Comparison of ENCODE assay signal across 22 cellular contexts in the genomic region with DNA sequence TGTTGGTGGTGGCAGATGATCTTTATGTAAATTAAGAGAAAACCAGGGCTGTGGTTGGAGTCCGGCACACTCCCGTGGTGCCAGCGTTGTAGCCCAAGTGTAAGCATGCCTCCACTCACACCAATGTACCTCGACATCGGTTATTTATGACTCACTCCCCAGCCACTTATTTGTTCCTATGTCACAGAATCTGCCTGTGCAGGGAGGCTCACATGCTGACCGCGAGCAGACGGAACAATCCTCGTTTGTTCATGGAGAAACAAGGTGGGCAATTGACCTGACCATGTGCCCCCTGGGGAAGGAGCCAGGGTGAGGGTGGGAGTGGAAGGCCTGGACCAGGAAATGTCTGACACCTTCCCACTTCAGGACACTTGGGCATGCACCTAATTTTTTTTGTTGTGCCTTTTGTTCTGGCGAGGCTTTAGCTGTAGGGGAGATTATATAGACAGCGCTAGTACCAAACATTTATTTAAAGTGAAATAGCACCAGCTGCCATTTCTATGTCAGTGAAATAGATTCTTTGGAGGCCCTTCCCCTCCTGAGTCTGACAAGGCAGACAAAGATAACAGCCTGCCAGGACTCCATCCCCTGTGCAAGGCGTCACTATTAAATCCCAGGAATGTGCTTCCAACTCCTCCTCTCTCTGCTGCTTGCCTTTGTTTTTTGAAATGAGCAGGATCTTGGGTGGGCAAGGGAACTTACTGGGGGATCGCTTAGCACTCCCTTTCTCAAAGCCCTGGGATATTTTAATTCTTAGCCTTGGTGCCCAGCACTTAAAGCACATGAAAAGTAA.
A peak's percentile ranks its signal among the peaks of the same experiment; 100 is the strongest.
DNase-seq lines count a peak whose midpoint lies in the region; ATAC-seq and TF ChIP-seq lines count a peak whose summit lies in the region.
"Had no signal": no experiment of that assay in that cellular context is flagged by ENCODE, and none has a peak within 500 bp of the region (broad histone marks: within the 10 kb centered on the region; RNA-seq: fewer than 3 reads in every experiment).

No MANE protein-coding gene starts in this region.

- H3K4me3 Mint-ChIP-seq in activated naive CD4-positive, alpha-beta T cell treated with anti-CD3 and anti-CD28 coated beads, Interleukin-2, amount 50 U/mL, for 24 hours = peak overlapping the region; percentile 30
- peak overlapping the region in 2 of 3 donors; percentile 39 to 57 for H3K4me3 Mint-ChIP-seq in T-cell
- H3K4me3 Mint-ChIP-seq in stimulated activated naive B cell treated with anti-CD40 and anti-IgM and Interleukin-4, amounts not matched to agents 10 μg/mL and 1 μg/mL and 100 μg/mL, for 72 hours = no peak overlapping the region

- no peak for DNase-seq in activated naive CD4-positive, alpha-beta T cell (lab: John Stamatoyannopoulos, UW)
- DNase-seq in T-cell (no peak), left kidney (ENCODE audit: low read depth, low spot score) (peak; percentile 56), SK-N-SH (no peak)
- no peak for DNase-seq in stimulated activated naive B cell treated with anti-CD40 and anti-IgM and Interleukin-4, amounts not matched to agents 10 μg/mL and 1 μg/mL and 100 μg/mL, for 72 hours
- no peak for DNase-seq in central memory CD4-positive, alpha-beta T cell
- DNase-seq: activated CD4-positive, alpha-beta T cell treated with anti-CD3 and anti-CD28 coated beads for 48 hours; activated CD8-positive, alpha-beta memory T cell treated with anti-CD3 and anti-CD28 coated beads, Interleukin-2, amount 50 U/mL, for 4 hours; activated naive CD4-positive, alpha-beta T cell treated with Interleukin-2 at 50 U/mL for 16 hours; head of caudate nucleus; KBM-7; naive B cell; NCI-H1694; NCI-H345; RPMI8226; stimulated activated CD4-positive, alpha-beta T cell treated with anti-CD3 and anti-CD28 coated beads, Interleukin-2, amount 100 ng/mL, for 48 hours; uterus had no signal

- TF ChIP-seq CTCF in SK-N-SH (IDR thresholded peaks at IDR 0.05) = no peak

- CTCF ChIA-PET in T-cell (lab: Charles Lee) = no interaction called here
- CTCF ChIA-PET in SK-N-SH (lab: Yijun Ruan, JAX) = interaction anchor here (0.7 kb wide), 1 partner anchor 9 kb away, joined by 4 read pairs; no protein-coding TSS in a partner anchor

- no peaks in the 10 kb centered on the region; the same call in 1 of the 2 replicates for H3K9me3 ChIP-seq in SK-N-SH
- H3K9me3 ChIP-seq: uterus had no signal

- no peaks in the 10 kb centered on the region for H3K27me3 Mint-ChIP-seq in activated naive CD4-positive, alpha-beta T cell treated with anti-CD3 and anti-CD28 coated beads, Interleukin-2, amount 50 U/mL, for 24 hours
- no peaks in the 10 kb centered on the region for H3K27me3 Mint-ChIP-seq in T-cell
- no peaks in the 10 kb centered on the region for H3K27me3 Mint-ChIP-seq in stimulated activated naive B cell treated with anti-CD40 and anti-IgM and Interleukin-4, amounts not matched to agents 10 μg/mL and 1 μg/mL and 100 μg/mL, for 72 hours
- H3K27me3 Mint-ChIP-seq: naive B cell had no signal

- H3K4me3 ChIP-seq in SK-N-SH (ENCODE audit: low read depth in 2 of 2, low read length in 1 of 2) = no peak overlapping the region
- H3K4me3 ChIP-seq: BLaER1 treated with 17β-estradiol and CSF1 and Interleukin-3, amounts not matched to agents 10 nM and 100 nM; GM12878; lung; uterus had no signal

- H3K4me2 ChIP-seq in SK-N-SH = no peak overlapping the region
- H3K4me2 ChIP-seq: BLaER1 treated with 17β-estradiol and CSF1 and Interleukin-3, amounts not matched to agents 10 nM and 100 nM had no signal

- H2AFZ ChIP-seq in SK-N-SH (ENCODE audit: low read depth) = no peak overlapping the region

- peaks cover 9% of the 10 kb centered on the region for H3K36me3 Mint-ChIP-seq in activated naive CD4-positive, alpha-beta T cell treated with anti-CD3 and anti-CD28 coated beads, Interleukin-2, amount 50 U/mL, for 24 hours
- peaks cover 4% of the 10 kb centered on the region for H3K36me3 Mint-ChIP-seq in T-cell
- peaks cover 0 to 5% of the 10 kb centered on the region in 2 donors for H3K36me3 Mint-ChIP-seq in stimulated activated naive B cell treated with anti-CD40 and anti-IgM and Interleukin-4, amounts not matched to agents 10 μg/mL and 1 μg/mL and 100 μg/mL, for 72 hours

- peaks cover 6% of the 10 kb centered on the region for H3K9me3 Mint-ChIP-seq in activated naive CD4-positive, alpha-beta T cell treated with anti-CD3 and anti-CD28 coated beads, Interleukin-2, amount 50 U/mL, for 24 hours
- H3K9me3 Mint-ChIP-seq in T-cell = no peaks in the 10 kb centered on the region
- H3K9me3 Mint-ChIP-seq in stimulated activated naive B cell treated with anti-CD40 and anti-IgM and Interleukin-4, amounts not matched to agents 10 μg/mL and 1 μg/mL and 100 μg/mL, for 72 hours = peaks cover 0 to 3% of the 10 kb centered on the region in 2 donors

- no peaks in the 10 kb centered on the region for H3K79me2 ChIP-seq in SK-N-SH (ENCODE audit: insufficient read depth)

- H3K27ac ChIP-seq in SK-N-SH (ENCODE audit: low read depth in 2 of 2, low read length in 1 of 2) = no peak overlapping the region
- H3K27ac ChIP-seq: BLaER1 treated with 17β-estradiol and CSF1 and Interleukin-3, amounts not matched to agents 10 nM and 100 nM; uterus had no signal

- no peaks in the 10 kb centered on the region for H3K27me3 ChIP-seq in SK-N-SH (ENCODE audit: insufficient read depth)
- H3K27me3 ChIP-seq: BLaER1 treated with 17β-estradiol and CSF1 and Interleukin-3, amounts not matched to agents 10 nM and 100 nM; uterus had no signal

- no peaks in the 10 kb centered on the region for H3K4me1 ChIP-seq in SK-N-SH (ENCODE audit: control insufficient read depth in 1 of 2, insufficient read depth in 2 of 2, low read depth in 1 of 2, low read length in 1 of 2)
- H3K4me1 ChIP-seq: uterus had no signal

- H3K36me3 ChIP-seq in SK-N-SH (replicated peaks in 1 of 2; ENCODE audit: control insufficient read depth in 1 of 2, insufficient read depth in 2 of 2, low read length in 1 of 2) = no peaks in the 10 kb centered on the region
- H3K36me3 ChIP-seq: BLaER1 treated with 17β-estradiol and CSF1 and Interleukin-3, amounts not matched to agents 10 nM and 100 nM; uterus had no signal

- H3K9ac ChIP-seq in SK-N-SH = no peak overlapping the region
- H3K9ac ChIP-seq: BLaER1 treated with 17β-estradiol and CSF1 and Interleukin-3, amounts not matched to agents 10 nM and 100 nM had no signal

- H3K4me1 Mint-ChIP-seq in activated naive CD4-positive, alpha-beta T cell treated with anti-CD3 and anti-CD28 coated beads, Interleukin-2, amount 50 U/mL, for 24 hours = peaks cover 74% of the 10 kb centered on the region
- H3K4me1 Mint-ChIP-seq in T-cell = peaks cover 70 to 79% (median 78%) of the 10 kb centered on the region in 3 donors
- peaks cover 35 to 57% of the 10 kb centered on the region in 2 donors for H3K4me1 Mint-ChIP-seq in stimulated activated naive B cell treated with anti-CD40 and anti-IgM and Interleukin-4, amounts not matched to agents 10 μg/mL and 1 μg/mL and 100 μg/mL, for 72 hours

- ATAC-seq in T-cell (replicated peaks in 1 of 4) (no peak), GM18861 (IDR thresholded peaks at IDR 0.05; ENCODE audit: unreplicated experiment) (no peak)
- no peak for ATAC-seq in stimulated activated naive B cell treated with anti-CD40 and anti-IgM and Interleukin-4, amounts not matched to agents 10 μg/mL and 1 μg/mL and 100 μg/mL, for 72 hours (replicated peaks)
- ATAC-seq: GM12878 had no signal

- TF ChIP-seq RAD21 in SK-N-SH (IDR thresholded peaks at IDR 0.05; ENCODE audit: low read length) = no peak

- TF ChIP-seq EP300 in SK-N-SH (IDR thresholded peaks at IDR 0.05; ENCODE audit: borderline replicate concordance in 1 of 2, low read depth in 1 of 2, low read length in 1 of 2) = no peak

- H3F3A ChIP-seq in SK-N-SH (replicated peaks; ENCODE audit: insufficient read depth) = no peaks in the 10 kb centered on the region

- POLR2A ChIA-PET in T-cell (lab: Charles Lee) = interaction anchor here in 1 of 2 donors (0.6 kb wide), 1 partner anchor 49 kb away, joined by 3 read pairs; no protein-coding TSS in a partner anchor
- POLR2A ChIA-PET in SK-N-SH (lab: Yijun Ruan, JAX) = no interaction called here

- H4K20me1 ChIP-seq in SK-N-SH (ENCODE audit: insufficient read depth) = no peaks in the 10 kb centered on the region
- H4K20me1 ChIP-seq: BLaER1 treated with 17β-estradiol and CSF1 and Interleukin-3, amounts not matched to agents 10 nM and 100 nM had no signal

- no peaks in the 10 kb centered on the region for H3K9me2 ChIP-seq in SK-N-SH

- 29% methylated on average over 13 of the region's 13 CpGs for WGBS in SK-N-SH (ENCODE audit: low lambda C conversion rate)

- peak overlapping the region; percentile 51 for H3K27ac Mint-ChIP-seq in activated naive CD4-positive, alpha-beta T cell treated with anti-CD3 and anti-CD28 coated beads, Interleukin-2, amount 50 U/mL, for 24 hours
- peak overlapping the region; percentile 89 to 90 for H3K27ac Mint-ChIP-seq in T-cell
- H3K27ac Mint-ChIP-seq in stimulated activated naive B cell treated with anti-CD40 and anti-IgM and Interleukin-4, amounts not matched to agents 10 μg/mL and 1 μg/mL and 100 μg/mL, for 72 hours = peak overlapping the region; percentile 9

TF ChIP-seq in SK-N-SH, 30 proteins besides CTCF, POLR2A, EP300 and RAD21:
- no peak for TF ChIP-seq NFIC (IDR thresholded peaks at IDR 0.05; ENCODE audit: borderline replicate concordance)

Comparison
In these comparisons a context has a peak if more than half of its experiments do, and no peak if none do; other contexts are left out.
1. H3K27ac Mint-ChIP-seq: peak in every context shown above with its lines; median percentile 90 in T-cell; 51 in activated naive CD4-positive, alpha-beta T cell treated with anti-CD3 and anti-CD28 coated beads, Interleukin-2, amount 50 U/mL, for 24 hours; 9 in stimulated activated naive B cell treated with anti-CD40 and anti-IgM and Interleukin-4, amounts not matched to agents 10 μg/mL and 1 μg/mL and 100 μg/mL, for 72 hours.
2. H3K4me3 Mint-ChIP-seq: peak in activated naive CD4-positive, alpha-beta T cell treated with anti-CD3 and anti-CD28 coated beads, Interleukin-2, amount 50 U/mL, for 24 hours (single experiment) and T-cell (2 of 3); none in stimulated activated naive B cell treated with anti-CD40 and anti-IgM and Interleukin-4, amounts not matched to agents 10 μg/mL and 1 μg/mL and 100 μg/mL, for 72 hours (0 of 2).